In the genomic region with DNA sequence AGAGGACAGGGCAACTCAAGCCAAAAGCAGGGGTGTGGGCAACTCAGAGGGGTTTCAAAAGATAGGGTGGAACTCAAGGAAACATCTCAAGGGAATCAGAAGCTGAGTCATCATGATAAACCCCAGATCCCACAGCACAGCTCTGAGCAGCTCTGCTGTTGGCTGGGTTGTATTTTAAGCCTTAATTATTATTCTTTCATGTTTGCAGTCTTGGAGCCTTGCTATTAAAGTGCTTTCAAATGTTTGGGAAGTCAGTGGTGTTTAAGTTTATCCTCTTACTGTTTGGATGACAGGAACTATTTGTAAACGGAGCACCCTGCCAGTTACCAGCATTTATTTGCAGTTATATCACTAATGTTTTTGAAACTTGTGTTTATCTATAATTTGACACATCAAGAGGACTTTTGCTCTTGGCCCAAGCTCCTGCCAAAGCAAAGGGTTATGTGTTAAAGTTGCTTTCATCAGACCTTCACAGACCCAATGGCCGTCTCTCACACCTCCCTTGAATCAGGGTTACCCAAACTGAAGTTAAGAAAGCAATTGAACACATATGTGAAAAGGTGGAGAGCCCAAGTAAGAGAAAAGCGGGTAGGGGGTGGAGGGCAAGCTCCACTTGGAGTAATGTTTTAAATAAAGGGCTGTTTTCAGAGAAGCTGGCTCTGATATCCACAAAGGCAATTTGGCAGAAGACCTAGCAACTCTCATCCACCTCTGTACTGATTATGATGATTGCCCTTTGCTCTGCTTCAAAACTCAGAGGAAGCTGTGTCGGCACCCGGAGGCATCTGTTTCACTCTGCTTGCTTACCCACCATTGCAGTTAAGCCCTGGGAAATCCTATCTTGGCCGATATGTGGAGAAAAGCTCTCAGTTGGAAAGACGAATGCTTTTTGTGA, we compare ENCODE assay signal across 21 cellular contexts.
A peak's percentile ranks its signal among the peaks of the same experiment; 100 is the strongest.
DNase-seq lines count a peak whose midpoint lies in the region; ATAC-seq and TF ChIP-seq lines count a peak whose summit lies in the region.
"Had no signal": no experiment of that assay in that cellular context is flagged by ENCODE, and none has a peak within 500 bp of the region (broad histone marks: within the 10 kb centered on the region; RNA-seq: fewer than 3 reads in every experiment).

No MANE protein-coding gene starts in this region.

- ATAC-seq in omental fat pad (ENCODE audit: low FRiP score): peak; percentile 66
- ATAC-seq: activated naive CD8-positive, alpha-beta T cell treated with anti-CD3 and anti-CD28 coated beads, Interleukin-2, amount 50 U/mL, for 24 hours; activated T-helper 17 cell treated with anti-CD3 and anti-CD28 coated beads, Interleukin-2, amount 50 U/mL, for 72 hours; effector memory CD8-positive, alpha-beta T cell; HepG2 had no signal

- H4K20me1 ChIP-seq in fibroblast of lung (ENCODE audit: control insufficient read depth, extremely low read depth, insufficient read depth, low read length): no peaks in the 10 kb centered on the region

- H3K4me3 ChIP-seq in MG63: no peak overlapping the region
- H3K4me3 ChIP-seq in fibroblast of lung (replicated peaks in 1 of 4; ENCODE audit: control extremely low read depth in 1 of 4, insufficient read depth in 1 of 4, low read depth in 3 of 4, low read length in 4 of 4): no peak overlapping the region

- no peaks in the 10 kb centered on the region for H3K9me3 ChIP-seq in MG63
- no peaks in the 10 kb centered on the region for H3K9me3 ChIP-seq in fibroblast of lung (ENCODE audit: control insufficient read depth, insufficient read depth, low read depth, low read length)

- no peak overlapping the region for H3K9ac ChIP-seq in fibroblast of lung (ENCODE audit: insufficient read depth, low read length)

- TF ChIP-seq CTCF in AG09319 (IDR thresholded peaks at IDR 0.05; ENCODE audit: low read depth, low read length) (no peak), fibroblast of lung (conservative IDR thresholded peaks at IDR 0.05 in 1 of 2, IDR thresholded peaks at IDR 0.05 in 1 of 2; ENCODE audit: low read depth in 1 of 2, low read length in 2 of 2) (no peak), omental fat pad (IDR thresholded peaks at IDR 0.05) (no peak)

- no peaks in the 10 kb centered on the region for H3K36me3 ChIP-seq in MG63
- H3K36me3 ChIP-seq in fibroblast of lung (ENCODE audit: control insufficient read depth, insufficient read depth, low read length): no peaks in the 10 kb centered on the region

- no peak overlapping the region for H3K4me2 ChIP-seq in fibroblast of lung (ENCODE audit: extremely low read depth, insufficient read depth, low read length)

- H3K4me1 ChIP-seq in fibroblast of lung (ENCODE audit: control insufficient read depth, extremely low read depth, insufficient read depth, low read length): no peaks in the 10 kb centered on the region

- H3K27me3 ChIP-seq in MG63: no peaks in the 10 kb centered on the region
- peaks cover 5% of the 10 kb centered on the region for H3K27me3 ChIP-seq in fibroblast of lung (ENCODE audit: control insufficient read depth, insufficient read depth, low read length)

- H3K79me2 ChIP-seq in fibroblast of lung (ENCODE audit: control insufficient read depth, insufficient read depth, low read length): no peaks in the 10 kb centered on the region

- no peak overlapping the region for H2AFZ ChIP-seq in fibroblast of lung (ENCODE audit: low read length)

- DNase-seq in AG09319 (ENCODE audit: extremely low read depth, low read depth) (peak; percentile 47), MG63 (peak; percentile 85), fibroblast of lung (ENCODE audit: low read depth in 2 of 2) (peak; percentile 26 to 28), omental fat pad (ENCODE audit: low spot score) (no peak), mesenteric fat pad (ENCODE audit: low spot score) (no peak), NCI-H2029 (lab: John Stamatoyannopoulos, UW) (no peak)
- no peak for DNase-seq in activated effector memory CD4-positive, alpha-beta T cell treated with Interleukin-2 at 50 U/mL for 16 hours
- no peak for DNase-seq in central memory CD4-positive, alpha-beta T cell
- DNase-seq: activated naive CD8-positive, alpha-beta T cell treated with anti-CD3 and anti-CD28 coated beads, Interleukin-2, amount 50 U/mL, for 24 hours; caudate nucleus; CD4-positive, alpha-beta memory T cell; DND-41; effector memory CD8-positive, alpha-beta T cell; H7; NCI-H187 treated with DMSO at 0.1 percent for 48 hours; NCI-H524; SHP77 treated with DMSO at 0.1 percent for 48 hours; stimulated activated naive CD4-positive, alpha-beta T cell; T-helper 2 cell had no signal

- no peak overlapping the region for H3K27ac ChIP-seq in fibroblast of lung (ENCODE audit: insufficient read depth, low read length)

Comparison
In these comparisons a context has a peak if more than half of its experiments do, and no peak if none do; other contexts are left out.
1. DNase-seq: peak in AG09319 (single experiment), MG63 (single experiment) and fibroblast of lung (2 of 2); none in omental fat pad (single experiment), activated effector memory CD4-positive, alpha-beta T cell treated with Interleukin-2 at 50 U/mL for 16 hours (single experiment), central memory CD4-positive, alpha-beta T cell (single experiment), mesenteric fat pad (single experiment) and NCI-H2029 (single experiment).